22 cellular contexts compared by ENCODE assay signal in the genomic region with DNA sequence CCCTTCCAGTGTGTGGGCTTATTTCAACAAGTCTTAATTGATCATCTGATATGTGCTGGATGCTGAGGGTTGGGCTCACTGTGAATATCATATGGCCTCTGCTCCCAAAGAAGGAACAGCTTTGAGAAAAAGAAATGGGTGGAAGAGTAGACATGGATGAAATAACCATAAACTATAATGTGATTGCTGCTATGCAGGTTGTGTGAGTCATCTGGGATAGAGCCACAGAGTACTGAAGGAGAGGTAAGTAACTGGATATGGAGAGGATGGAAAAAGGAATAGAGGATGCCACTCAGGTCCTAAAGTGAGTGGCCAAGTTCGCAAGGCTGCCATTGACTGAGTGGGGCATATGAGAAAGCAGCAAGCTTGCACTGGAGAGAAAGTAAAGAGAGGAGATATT. TPM values are rescaled to one million over a fixed set of nuclear protein-coding genes. Genes with fewer than 3 reads are reported as not detected.
DNase-seq lines count a peak whose midpoint lies in the region; ATAC-seq, FAIRE-seq and TF ChIP-seq lines count a peak whose summit lies in the region.
"Had no signal": no experiment of that assay in that cellular context is flagged by ENCODE, and none has a peak within 500 bp of the region (broad histone marks: within the 10 kb centered on the region; RNA-seq: fewer than 3 reads in every experiment).

No MANE protein-coding gene starts in this region.

- H3F3A ChIP-seq in PC-9 (ENCODE audit: insufficient read depth, low read depth), result peaks cover 33% of the 10 kb centered on the region

- POLR2A ChIA-PET in PC-9 (lab: Charles Lee; ENCODE audit: unreplicated experiment), result no interaction called here

- DNase-seq in GM12891 (ENCODE audit: insufficient read length, low spot score) (no peak), PC-9 (peak in 1 of 2 experiments; percentile 64), epithelial cell of esophagus (ENCODE audit: low read depth) (peak; percentile 79), left colon (no peak), left lobe of liver (ENCODE audit: low spot score) (no peak), NCI-H1436 (lab: John Stamatoyannopoulos, UW) (no peak), heart left ventricle (no peak)
- DNase-seq: COR-L47, DMS79, HFFc6, NCI-H1436 treated with DMSO at 0.1 percent for 48 hours, NCI-H2107, NCI-H446, NCI-H748 treated with DMSO at 0.1 percent for 48 hours, SHP77 treated with DMSO at 0.1 percent for 48 hours had no signal

- no peaks in the 10 kb centered on the region for H4K20me1 ChIP-seq in PC-9 (ENCODE audit: insufficient read depth)

- no peaks in the 10 kb centered on the region for H3K9me2 ChIP-seq in PC-9 (ENCODE audit: insufficient read depth)

- H2AFZ ChIP-seq in PC-9, result no peak overlapping the region
- H2AFZ ChIP-seq: GM23338 had no signal

- H3K4me1 ChIP-seq in PC-9 (replicated peaks; ENCODE audit: insufficient read depth), result peaks cover 57% of the 10 kb centered on the region
- H3K4me1 ChIP-seq in heart left ventricle, result no peaks in the 10 kb centered on the region

- H3K36me3 ChIP-seq in PC-9 (ENCODE audit: low read depth), result no peaks in the 10 kb centered on the region
- H3K36me3 ChIP-seq in heart left ventricle, result no peaks in the 10 kb centered on the region

- H3K79me2 ChIP-seq in PC-9 (ENCODE audit: low read depth), result no peaks in the 10 kb centered on the region

- TF ChIP-seq CTCF in PC-9 (conservative IDR thresholded peaks at IDR 0.05), result no peak
- TF ChIP-seq CTCF in epithelial cell of esophagus (IDR thresholded peaks at IDR 0.05; ENCODE audit: insufficient read depth, low read depth, low read length, missing control alignments), result no peak
- TF ChIP-seq CTCF in heart left ventricle (IDR thresholded peaks at IDR 0.05), result no peak

- WGBS in heart left ventricle, 4 donors, result 89 to 96% (median 93%) methylated on average over 1 of the region's 1 CpG

- no peaks in the 10 kb centered on the region for H3K27me3 ChIP-seq in PC-9 (ENCODE audit: insufficient read depth, low read depth)
- H3K27me3 ChIP-seq in heart left ventricle, result no peaks in the 10 kb centered on the region

- BruUV-seq in PC-9 (replicated peaks; lab: Mats Ljungman, UMichigan), result no TSS peak

- CTCF ChIA-PET in PC-9 (lab: Charles Lee), result no interaction called here

- intact Hi-C loops in PC-9 (cut with micrococcal nuclease; ENCODE audit: unreplicated experiment) (no loop called here), left colon (cut with DNase I, micrococcal nuclease) (no loop called here), heart left ventricle (cut with DNase I) (loop anchor here in 1 of 10 donors (10.0 kb wide), 1 partner anchor 55 kb away; no protein-coding TSS in a partner anchor)

- TF ChIP-seq POLR2A in GM12891 (IDR thresholded peaks at IDR 0.05; ENCODE audit: low read depth, low read length), result no peak
- no peak for TF ChIP-seq POLR2A in heart left ventricle (IDR thresholded peaks at IDR 0.05)

- FAIRE-seq in GM12891 (lab: Jason Lieb, UNC), result peak; percentile 41
- FAIRE-seq: A204.1, GM12878 had no signal

- ATAC-seq in left colon, result peak; percentile 78
- ATAC-seq in left lobe of liver, result no peak
- ATAC-seq in heart left ventricle, result no peak
- no peak for ATAC-seq in GM21529 (IDR thresholded peaks at IDR 0.05; ENCODE audit: unreplicated experiment)
- ATAC-seq: GM23338, Panc1 had no signal

- no peak overlapping the region for H3K4me3 ChIP-seq in PC-9
- no peak overlapping the region for H3K4me3 ChIP-seq in epithelial cell of esophagus (ENCODE audit: low read length)
- no peak overlapping the region for H3K4me3 ChIP-seq in heart left ventricle
- H3K4me3 ChIP-seq: GM12878, GM23338 had no signal

- H3K27ac ChIP-seq in PC-9, result peak overlapping the region; percentile 97
- no peak overlapping the region for H3K27ac ChIP-seq in heart left ventricle

- H3K9me3 ChIP-seq in PC-9 (ENCODE audit: insufficient read depth, low read depth) (no peaks in the 10 kb centered on the region), heart left ventricle (no peaks in the 10 kb centered on the region)

- H3K4me2 ChIP-seq in PC-9, result peak overlapping the region; percentile 76
- H3K4me2 ChIP-seq: GM23338 had no signal

TF ChIP-seq in GM12891, 5 proteins besides CTCF, POLR2A, EP300 and RAD21:
- TF ChIP-seq TAF1 (IDR thresholded peaks at IDR 0.05; ENCODE audit: low read depth, low read length) (no peak), POLR2AphosphoS5 (IDR thresholded peaks at IDR 0.05; ENCODE audit: low read depth, low read length) (no peak), PAX5 (IDR thresholded peaks at IDR 0.05; ENCODE audit: insufficient read depth, low read length, severe bottlenecking) (no peak), SPI1 (IDR thresholded peaks at IDR 0.05; ENCODE audit: low read depth, low read length) (no peak), POU2F2 (IDR thresholded peaks at IDR 0.05; ENCODE audit: low read depth, low read length) (no peak)

RNA-seq across cellular contexts. Expression of a gene that starts 8.7 kb away (rescaled TPM):
- polyA plus RNA-seq in GM12891 (2012; ENCODE audit: low read depth, missing spikeins), result 8.7 TPM
- total RNA-seq in PC-9 (2021), result 66.0 and 90.1 TPM in 2 replicates
- 100 to 1,000 TPM; 311 to 330 TPM for total RNA-seq in left colon
- total RNA-seq in left lobe of liver, result 10.9 TPM
- 10 to 100 TPM; 36.0 to 54.4 (median 41.4) TPM for total RNA-seq in heart left ventricle
- polyA plus RNA-seq in heart left ventricle, result 10 to 100 TPM; 10.1 to 21.9 TPM
- total RNA-seq: HFFc6 had no signal
- polyA plus RNA-seq: CD14-positive monocyte had no signal

RNA-seq across cellular contexts. Expression of a gene that starts 41.8 kb away (rescaled TPM):
- polyA plus RNA-seq in GM12891 (2012; ENCODE audit: low read depth, missing spikeins), result 0.01 TPM
- total RNA-seq in PC-9 (2021), result 0.10 and 0.13 TPM in 2 replicates
- total RNA-seq in left colon, result under 1 TPM; 0.15 to 0.20 TPM
- not detected for total RNA-seq in left lobe of liver
- total RNA-seq in heart left ventricle, result under 1 TPM in 1 of 9 donors, not detected in 8; 0.07 TPM
- polyA plus RNA-seq in heart left ventricle, result under 1 TPM in 1 of 2 donors, not detected in 1; 0.01 TPM
- total RNA-seq: G401, HFFc6 had no signal
- polyA plus RNA-seq: CD14-positive monocyte had no signal
